Comparison of ENCODE assay signal across 26 cellular contexts in genomic region chr3:107557743-107558142, GRCh38.
"Had no signal": no experiment of that assay in that cellular context is flagged by ENCODE, and none has a peak within 500 bp of the region (broad histone marks: within the 10 kb centered on the region; RNA-seq: fewer than 3 reads in every experiment).

No MANE protein-coding gene starts in this region.

- H3K27me3 Mint-ChIP-seq: progenitor cell of endocrine pancreas; stimulated activated naive B cell treated with anti-CD40 and anti-IgM and Interleukin-4, amounts not matched to agents 10 μg/mL and 1 μg/mL and 100 μg/mL, for 72 hours; stimulated activated naive CD8-positive, alpha-beta T cell treated with anti-CD3 and anti-CD28 coated beads, Interleukin-15, Interleukin-2, amounts not matched to agents 100 ng/mL and 50 ng/mL, for 24 hours had no signal

- H3K27ac Mint-ChIP-seq: nephron; neural progenitor cell; progenitor cell of endocrine pancreas; stimulated activated effector memory CD8-positive, alpha-beta T cell treated with anti-CD3 and anti-CD28 coated beads, Interleukin-12 subunit alpha, Interleukin-12 subunit beta, amount 100 ng/mL, for 72 hours; stimulated activated naive B cell treated with anti-CD40 and anti-IgM and Interleukin-4, amounts not matched to agents 10 μg/mL and 1 μg/mL and 100 μg/mL, for 72 hours; stimulated activated naive CD8-positive, alpha-beta T cell treated with anti-CD3 and anti-CD28 coated beads, Interleukin-15, Interleukin-2, amounts not matched to agents 100 ng/mL and 50 ng/mL, for 24 hours had no signal

- H3K27me3 ChIP-seq: neural progenitor cell, ovary, right lobe of liver, sigmoid colon, stomach, thyroid gland, tibial nerve, upper lobe of left lung, vagina had no signal

- DNase-seq: occipital lobe; ovary; right cardiac atrium; right lobe of liver; sigmoid colon; small intestine; stimulated activated CD4-positive, alpha-beta T cell treated with anti-CD3 and anti-CD28 coated beads, Interleukin-15, amount 100 ng/mL, for 24 hours; stimulated activated CD4-positive, alpha-beta T cell treated with anti-CD3 and anti-CD28 coated beads, Interleukin-2, amount 100 ng/mL, for 24 hours; stimulated activated CD4-positive, alpha-beta T cell treated with anti-CD3 and anti-CD28 coated beads, Interleukin-2, amount 100 ng/mL, for 48 hours; stimulated activated CD4-positive, alpha-beta T cell treated with anti-CD3 and anti-CD28 coated beads, Interleukin-4, amount 100 ng/mL, for 24 hours; stimulated activated naive B cell treated with anti-CD40 and anti-IgM and Interleukin-4, amounts not matched to agents 10 μg/mL and 1 μg/mL and 100 μg/mL, for 72 hours; stimulated activated naive CD4-positive, alpha-beta T cell treated with Interleukin-2 at 50 U/mL for 16 hours; stomach; thyroid gland; trophoblast cell; upper lobe of left lung had no signal

- ATAC-seq: psoas muscle; right cardiac atrium; right lobe of liver; stimulated activated effector memory CD8-positive, alpha-beta T cell treated with anti-CD3 and anti-CD28 coated beads, Interleukin-12 subunit alpha, Interleukin-12 subunit beta, amount 100 ng/mL, for 72 hours; stimulated activated naive B cell treated with anti-CD40 and anti-IgM and Interleukin-4, amounts not matched to agents 10 μg/mL and 1 μg/mL and 100 μg/mL, for 72 hours had no signal

- H3K9me3 Mint-ChIP-seq: nephron; neural progenitor cell; stimulated activated effector memory CD8-positive, alpha-beta T cell treated with anti-CD3 and anti-CD28 coated beads, Interleukin-12 subunit alpha, Interleukin-12 subunit beta, amount 100 ng/mL, for 72 hours; stimulated activated naive B cell treated with anti-CD40 and anti-IgM and Interleukin-4, amounts not matched to agents 10 μg/mL and 1 μg/mL and 100 μg/mL, for 72 hours; stimulated activated naive CD8-positive, alpha-beta T cell treated with anti-CD3 and anti-CD28 coated beads, Interleukin-15, Interleukin-2, amounts not matched to agents 100 ng/mL and 50 ng/mL, for 24 hours had no signal

- H3K4me3 ChIP-seq: neural progenitor cell, ovary, psoas muscle, right lobe of liver, sigmoid colon, stomach, thoracic aorta, thyroid gland, tibial nerve, upper lobe of left lung, vagina had no signal

- H3K36me3 Mint-ChIP-seq: stimulated activated effector memory CD8-positive, alpha-beta T cell treated with anti-CD3 and anti-CD28 coated beads, Interleukin-12 subunit alpha, Interleukin-12 subunit beta, amount 100 ng/mL, for 72 hours; stimulated activated naive B cell treated with anti-CD40 and anti-IgM and Interleukin-4, amounts not matched to agents 10 μg/mL and 1 μg/mL and 100 μg/mL, for 72 hours had no signal

- H3K27ac ChIP-seq: neural progenitor cell, ovary, parathyroid adenoma, psoas muscle, right lobe of liver, sigmoid colon, stomach, thoracic aorta, thyroid gland, tibial nerve, upper lobe of left lung, vagina had no signal

- H3K4me3 Mint-ChIP-seq: nephron; neural progenitor cell; stimulated activated effector memory CD8-positive, alpha-beta T cell treated with anti-CD3 and anti-CD28 coated beads, Interleukin-12 subunit alpha, Interleukin-12 subunit beta, amount 100 ng/mL, for 72 hours; stimulated activated naive B cell treated with anti-CD40 and anti-IgM and Interleukin-4, amounts not matched to agents 10 μg/mL and 1 μg/mL and 100 μg/mL, for 72 hours; stimulated activated naive CD8-positive, alpha-beta T cell treated with anti-CD3 and anti-CD28 coated beads, Interleukin-15, Interleukin-2, amounts not matched to agents 100 ng/mL and 50 ng/mL, for 24 hours had no signal

- H3K9me3 ChIP-seq: ovary, psoas muscle, right lobe of liver, sigmoid colon, stomach, thoracic aorta, thyroid gland, tibial nerve, upper lobe of left lung, vagina had no signal

- H3K36me3 ChIP-seq: neural progenitor cell, ovary, right lobe of liver, sigmoid colon, stomach, thoracic aorta, thyroid gland, tibial nerve, upper lobe of left lung, vagina had no signal

- H3K4me1 ChIP-seq: psoas muscle, right lobe of liver, upper lobe of left lung had no signal
